1 cellular context compared by ENCODE assay signal in genomic region chr16:50154369-50154947, GRCh38.
A peak's percentile ranks its signal among the peaks of the same experiment; 100 is the strongest.
TF ChIP-seq lines count a peak whose summit lies in the region.

No MANE protein-coding gene starts in this region.

TF ChIP-seq in HepG2, 621 proteins besides CTCF, POLR2A, EP300 and RAD21 (continued from another document and continues in another):
- TF ChIP-seq PRPF4 (IDR thresholded peaks at IDR 0.05; ENCODE audit: low read depth, low read length, poor library complexity, severe bottlenecking) (peak; percentile 52), SIN3A (IDR thresholded peaks at IDR 0.05; ENCODE audit: borderline replicate concordance, low read depth, low read length) (0 out of 2 replicates have a peak, but pooled peaks have one; percentile 4), NRL (CRISPR knock-in tag; IDR thresholded peaks at IDR 0.05; ENCODE audit: borderline replicate concordance) (no peak), DPF2 (CRISPR knock-in tag; IDR thresholded peaks at IDR 0.05; ENCODE audit: borderline replicate concordance, low read depth) (no peak), ZBTB8A (CRISPR knock-in tag; IDR thresholded peaks at IDR 0.05; ENCODE audit: borderline replicate concordance, low read depth) (no peak), YEATS4 (CRISPR knock-in tag; IDR thresholded peaks at IDR 0.05; ENCODE audit: borderline replicate concordance) (no peak), CREB3 (CRISPR knock-in tag; IDR thresholded peaks at IDR 0.05) (no peak), GZF1 (CRISPR knock-in tag; IDR thresholded peaks at IDR 0.05) (no peak), KDM2A (CRISPR knock-in tag; IDR thresholded peaks at IDR 0.05; ENCODE audit: borderline replicate concordance, low read depth) (peak; percentile 29; the same call in 1 of the 2 replicates), ZNF879 (CRISPR knock-in tag; IDR thresholded peaks at IDR 0.05) (no peak), ZNF883 (CRISPR knock-in tag; IDR thresholded peaks at IDR 0.05; ENCODE audit: not compliant biosample characterization) (peak; percentile 8), HOXD1 (CRISPR knock-in tag; IDR thresholded peaks at IDR 0.05) (no peak), FOXA1 (IDR thresholded peaks at IDR 0.05) (0 out of 2 replicates have a peak, but pooled peaks have one; percentile 20), FOXA1 (CRISPR knock-in tag; IDR thresholded peaks at IDR 0.05) (no peak), FOSL1 (CRISPR knock-in tag; IDR thresholded peaks at IDR 0.05; ENCODE audit: borderline replicate concordance) (no peak), ELK4 (CRISPR knock-in tag; IDR thresholded peaks at IDR 0.05; ENCODE audit: borderline replicate concordance) (no peak), GABPB1 (CRISPR knock-in tag; IDR thresholded peaks at IDR 0.05) (peak; percentile 27; the same call in 1 of the 2 replicates), NFE2 (CRISPR knock-in tag; IDR thresholded peaks at IDR 0.05) (no peak), FOXC1 (CRISPR knock-in tag; IDR thresholded peaks at IDR 0.05; ENCODE audit: borderline replicate concordance) (no peak), SCMH1 (CRISPR knock-in tag; IDR thresholded peaks at IDR 0.05; ENCODE audit: borderline replicate concordance) (no peak), PITX1 (CRISPR knock-in tag; IDR thresholded peaks at IDR 0.05) (no peak), KAT2B (IDR thresholded peaks at IDR 0.05; ENCODE audit: borderline replicate concordance, low read depth, low read length) (no peak), SPEN (CRISPR knock-in tag; IDR thresholded peaks at IDR 0.05; ENCODE audit: low read depth) (no peak), KLF6 (CRISPR knock-in tag; IDR thresholded peaks at IDR 0.05) (no peak), THAP11 (CRISPR knock-in tag; IDR thresholded peaks at IDR 0.05) (no peak), ZNF704 (CRISPR knock-in tag; IDR thresholded peaks at IDR 0.05; ENCODE audit: borderline replicate concordance) (peak; percentile 30; the same call in 1 of the 2 replicates), HNRNPH1 (optimal IDR thresholded peaks at IDR 0.05; ENCODE audit: low read depth, low read length) (no peak), CREB1 (IDR thresholded peaks at IDR 0.05) (no peak), CREB1 (CRISPR knock-in tag; IDR thresholded peaks at IDR 0.05) (no peak), SP2 (CRISPR knock-in tag; IDR thresholded peaks at IDR 0.05) (0 out of 2 replicates have a peak, but pooled peaks have one; percentile 7)
- TF ChIP-seq, protein P1, sequence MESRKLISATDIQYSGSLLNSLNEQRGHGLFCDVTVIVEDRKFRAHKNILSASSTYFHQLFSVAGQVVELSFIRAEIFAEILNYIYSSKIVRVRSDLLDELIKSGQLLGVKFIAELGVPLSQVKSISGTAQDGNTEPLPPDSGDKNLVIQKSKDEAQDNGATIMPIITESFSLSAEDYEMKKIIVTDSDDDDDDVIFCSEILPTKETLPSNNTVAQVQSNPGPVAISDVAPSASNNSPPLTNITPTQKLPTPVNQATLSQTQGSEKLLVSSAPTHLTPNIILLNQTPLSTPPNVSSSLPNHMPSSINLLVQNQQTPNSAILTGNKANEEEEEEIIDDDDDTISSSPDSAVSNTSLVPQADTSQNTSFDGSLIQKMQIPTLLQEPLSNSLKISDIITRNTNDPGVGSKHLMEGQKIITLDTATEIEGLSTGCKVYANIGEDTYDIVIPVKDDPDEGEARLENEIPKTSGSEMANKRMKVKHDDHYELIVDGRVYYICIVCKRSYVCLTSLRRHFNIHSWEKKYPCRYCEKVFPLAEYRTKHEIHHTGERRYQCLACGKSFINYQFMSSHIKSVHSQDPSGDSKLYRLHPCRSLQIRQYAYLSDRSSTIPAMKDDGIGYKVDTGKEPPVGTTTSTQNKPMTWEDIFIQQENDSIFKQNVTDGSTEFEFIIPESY (CRISPR knock-in tag; IDR thresholded peaks at IDR 0.05): no peak
- TF ChIP-seq, protein P2, sequence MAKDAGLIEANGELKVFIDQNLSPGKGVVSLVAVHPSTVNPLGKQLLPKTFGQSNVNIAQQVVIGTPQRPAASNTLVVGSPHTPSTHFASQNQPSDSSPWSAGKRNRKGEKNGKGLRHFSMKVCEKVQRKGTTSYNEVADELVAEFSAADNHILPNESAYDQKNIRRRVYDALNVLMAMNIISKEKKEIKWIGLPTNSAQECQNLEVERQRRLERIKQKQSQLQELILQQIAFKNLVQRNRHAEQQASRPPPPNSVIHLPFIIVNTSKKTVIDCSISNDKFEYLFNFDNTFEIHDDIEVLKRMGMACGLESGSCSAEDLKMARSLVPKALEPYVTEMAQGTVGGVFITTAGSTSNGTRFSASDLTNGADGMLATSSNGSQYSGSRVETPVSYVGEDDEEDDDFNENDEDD (CRISPR knock-in tag; IDR thresholded peaks at IDR 0.05; ENCODE audit: borderline replicate concordance): no peak
- TF ChIP-seq, protein P3, sequence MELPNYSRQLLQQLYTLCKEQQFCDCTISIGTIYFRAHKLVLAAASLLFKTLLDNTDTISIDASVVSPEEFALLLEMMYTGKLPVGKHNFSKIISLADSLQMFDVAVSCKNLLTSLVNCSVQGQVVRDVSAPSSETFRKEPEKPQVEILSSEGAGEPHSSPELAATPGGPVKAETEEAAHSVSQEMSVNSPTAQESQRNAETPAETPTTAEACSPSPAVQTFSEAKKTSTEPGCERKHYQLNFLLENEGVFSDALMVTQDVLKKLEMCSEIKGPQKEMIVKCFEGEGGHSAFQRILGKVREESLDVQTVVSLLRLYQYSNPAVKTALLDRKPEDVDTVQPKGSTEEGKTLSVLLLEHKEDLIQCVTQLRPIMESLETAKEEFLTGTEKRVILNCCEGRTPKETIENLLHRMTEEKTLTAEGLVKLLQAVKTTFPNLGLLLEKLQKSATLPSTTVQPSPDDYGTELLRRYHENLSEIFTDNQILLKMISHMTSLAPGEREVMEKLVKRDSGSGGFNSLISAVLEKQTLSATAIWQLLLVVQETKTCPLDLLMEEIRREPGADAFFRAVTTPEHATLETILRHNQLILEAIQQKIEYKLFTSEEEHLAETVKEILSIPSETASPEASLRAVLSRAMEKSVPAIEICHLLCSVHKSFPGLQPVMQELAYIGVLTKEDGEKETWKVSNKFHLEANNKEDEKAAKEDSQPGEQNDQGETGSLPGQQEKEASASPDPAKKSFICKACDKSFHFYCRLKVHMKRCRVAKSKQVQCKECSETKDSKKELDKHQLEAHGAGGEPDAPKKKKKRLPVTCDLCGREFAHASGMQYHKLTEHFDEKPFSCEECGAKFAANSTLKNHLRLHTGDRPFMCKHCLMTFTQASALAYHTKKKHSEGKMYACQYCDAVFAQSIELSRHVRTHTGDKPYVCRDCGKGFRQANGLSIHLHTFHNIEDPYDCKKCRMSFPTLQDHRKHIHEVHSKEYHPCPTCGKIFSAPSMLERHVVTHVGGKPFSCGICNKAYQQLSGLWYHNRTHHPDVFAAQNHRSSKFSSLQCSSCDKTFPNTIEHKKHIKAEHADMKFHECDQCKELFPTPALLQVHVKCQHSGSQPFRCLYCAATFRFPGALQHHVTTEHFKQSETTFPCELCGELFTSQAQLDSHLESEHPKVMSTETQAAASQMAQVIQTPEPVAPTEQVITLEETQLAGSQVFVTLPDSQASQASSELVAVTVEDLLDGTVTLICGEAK (IDR thresholded peaks at IDR 0.05): no peak; the same call in 1 of the 2 replicates
- TF ChIP-seq, protein P3 (CRISPR knock-in tag; IDR thresholded peaks at IDR 0.05): no peak
- TF ChIP-seq, protein P4, sequence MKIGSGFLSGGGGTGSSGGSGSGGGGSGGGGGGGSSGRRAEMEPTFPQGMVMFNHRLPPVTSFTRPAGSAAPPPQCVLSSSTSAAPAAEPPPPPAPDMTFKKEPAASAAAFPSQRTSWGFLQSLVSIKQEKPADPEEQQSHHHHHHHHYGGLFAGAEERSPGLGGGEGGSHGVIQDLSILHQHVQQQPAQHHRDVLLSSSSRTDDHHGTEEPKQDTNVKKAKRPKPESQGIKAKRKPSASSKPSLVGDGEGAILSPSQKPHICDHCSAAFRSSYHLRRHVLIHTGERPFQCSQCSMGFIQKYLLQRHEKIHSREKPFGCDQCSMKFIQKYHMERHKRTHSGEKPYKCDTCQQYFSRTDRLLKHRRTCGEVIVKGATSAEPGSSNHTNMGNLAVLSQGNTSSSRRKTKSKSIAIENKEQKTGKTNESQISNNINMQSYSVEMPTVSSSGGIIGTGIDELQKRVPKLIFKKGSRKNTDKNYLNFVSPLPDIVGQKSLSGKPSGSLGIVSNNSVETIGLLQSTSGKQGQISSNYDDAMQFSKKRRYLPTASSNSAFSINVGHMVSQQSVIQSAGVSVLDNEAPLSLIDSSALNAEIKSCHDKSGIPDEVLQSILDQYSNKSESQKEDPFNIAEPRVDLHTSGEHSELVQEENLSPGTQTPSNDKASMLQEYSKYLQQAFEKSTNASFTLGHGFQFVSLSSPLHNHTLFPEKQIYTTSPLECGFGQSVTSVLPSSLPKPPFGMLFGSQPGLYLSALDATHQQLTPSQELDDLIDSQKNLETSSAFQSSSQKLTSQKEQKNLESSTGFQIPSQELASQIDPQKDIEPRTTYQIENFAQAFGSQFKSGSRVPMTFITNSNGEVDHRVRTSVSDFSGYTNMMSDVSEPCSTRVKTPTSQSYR (CRISPR knock-in tag; IDR thresholded peaks at IDR 0.05; ENCODE audit: borderline replicate concordance): peak; percentile 40
- TF ChIP-seq, protein P5, sequence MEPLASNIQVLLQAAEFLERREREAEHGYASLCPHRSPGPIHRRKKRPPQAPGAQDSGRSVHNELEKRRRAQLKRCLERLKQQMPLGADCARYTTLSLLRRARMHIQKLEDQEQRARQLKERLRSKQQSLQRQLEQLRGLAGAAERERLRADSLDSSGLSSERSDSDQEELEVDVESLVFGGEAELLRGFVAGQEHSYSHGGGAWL (CRISPR knock-in tag; IDR thresholded peaks at IDR 0.05): 0 out of 2 replicates have a peak, but pooled peaks have one; percentile 18
- TF ChIP-seq, protein P6, sequence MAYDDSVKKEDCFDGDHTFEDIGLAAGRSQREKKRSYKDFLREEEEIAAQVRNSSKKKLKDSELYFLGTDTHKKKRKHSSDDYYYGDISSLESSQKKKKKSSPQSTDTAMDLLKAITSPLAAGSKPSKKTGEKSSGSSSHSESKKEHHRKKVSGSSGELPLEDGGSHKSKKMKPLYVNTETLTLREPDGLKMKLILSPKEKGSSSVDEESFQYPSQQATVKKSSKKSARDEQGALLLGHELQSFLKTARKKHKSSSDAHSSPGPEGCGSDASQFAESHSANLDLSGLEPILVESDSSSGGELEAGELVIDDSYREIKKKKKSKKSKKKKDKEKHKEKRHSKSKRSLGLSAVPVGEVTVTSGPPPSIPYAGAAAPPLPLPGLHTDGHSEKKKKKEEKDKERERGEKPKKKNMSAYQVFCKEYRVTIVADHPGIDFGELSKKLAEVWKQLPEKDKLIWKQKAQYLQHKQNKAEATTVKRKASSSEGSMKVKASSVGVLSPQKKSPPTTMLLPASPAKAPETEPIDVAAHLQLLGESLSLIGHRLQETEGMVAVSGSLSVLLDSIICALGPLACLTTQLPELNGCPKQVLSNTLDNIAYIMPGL (CRISPR knock-in tag; IDR thresholded peaks at IDR 0.05; ENCODE audit: borderline replicate concordance in 1 of 2, low read depth in 1 of 2): peak in 1 of 2 experiments; percentile 47; a peak in 1 of 4 replicates
